ENCODE assay signal across 8 cellular contexts in genomic region chr2:189351933-189352332, GRCh38.
DNase-seq lines count a peak whose midpoint lies in the region; ATAC-seq, FAIRE-seq and TF ChIP-seq lines count a peak whose summit lies in the region.
"Not testable (repeated sequence)": the region's sequence is repeated elsewhere in the genome, so short reads cannot be mapped to it uniquely, and the experiment has no call there.

No MANE protein-coding gene starts in this region.

- in situ Hi-C loops in K562 (cut with MboI) = not testable (repeated sequence)

- H3K79me2 ChIP-seq in HCT116 (ENCODE audit: insufficient read depth, low read length); K562 (ENCODE audit: control insufficient read depth, insufficient read depth, low read length): not testable (repeated sequence)

- not testable (repeated sequence) for H3K9ac ChIP-seq in HCT116 (ENCODE audit: low read length); K562 (ENCODE audit: insufficient read depth in 1 of 2, low read depth in 2 of 2, low read length in 2 of 2)

- not testable (repeated sequence) for H3K4me3 ChIP-seq in HCT116 (replicated peaks in 1 of 2; ENCODE audit: low read depth in 1 of 2, low read length in 2 of 2); HEK293 (ENCODE audit: low read depth, low read length); ascending aorta; K562; gastroesophageal sphincter; thoracic aorta; tibial artery

- H3K36me3 ChIP-seq in HCT116 (ENCODE audit: control insufficient read depth in 1 of 2, insufficient read depth in 2 of 2, low read length in 2 of 2); HEK293 (ENCODE audit: control insufficient read depth in 2 of 2, insufficient read depth in 1 of 2, low read length in 2 of 2); ascending aorta; K562 (ENCODE audit: control insufficient read depth, insufficient read depth, low read length); gastroesophageal sphincter; thoracic aorta; tibial artery: not testable (repeated sequence)

- H3K27ac Mint-ChIP-seq in osteocyte (ENCODE audit: unreplicated experiment) = peak overlapping the region; percentile 94

- intact Hi-C loops in HCT116 (cut with micrococcal nuclease); ascending aorta (cut with DNase I); K562 (cut with micrococcal nuclease); tibial artery (cut with DNase I; ENCODE audit: low total_unique reads): not testable (repeated sequence)

- 40% methylated on average over 1 of the region's 1 CpG for WGBS in K562 (ENCODE audit: insufficient coverage, low coverage, missing lambda C conversion rate)
- no CpG with 5 or more reads among the region's 1 CpG for WGBS in gastroesophageal sphincter (ENCODE audit: low coverage in 1 of 2), 2 donors

- CTCF ChIA-PET in HCT116 (lab: Charles Lee); HEK293 (lab: Yijun Ruan, JAX); K562 (lab: Yijun Ruan, JAX; ENCODE audit: low intra/inter-chr PET ratio): not testable (repeated sequence)

- H3K9me3 Mint-ChIP-seq in osteocyte (ENCODE audit: unreplicated experiment) = peaks cover 31% of the 10 kb centered on the region

- RAD21 ChIA-PET in HCT116 (lab: Charles Lee; ENCODE audit: low non-redundant PET in 1 of 2, low total read pairs in 2 of 2, uncharacterized antibody in 2 of 2, unreplicated experiment in 2 of 2) = not testable (repeated sequence)

- not testable (repeated sequence) for H3K9me1 ChIP-seq in K562 (ENCODE audit: control insufficient read depth, insufficient read depth, low read length)

- not testable (repeated sequence) for BruUV-seq in HCT116 (replicated peaks; lab: Mats Ljungman, UMichigan); K562 (replicated peaks; lab: Mats Ljungman, UMichigan)

- H3K9me2 ChIP-seq in HCT116 (ENCODE audit: insufficient read depth) = not testable (repeated sequence)

- not testable (repeated sequence) for H3K27me3 Mint-ChIP-seq in osteocyte (ENCODE audit: unreplicated experiment)

- ATAC-seq in HCT116; K562; gastroesophageal sphincter; thoracic aorta (ENCODE audit: insufficient number of reproducible peaks, low FRiP score, low read depth): not testable (repeated sequence)

- H3K4me3 Mint-ChIP-seq in osteocyte (ENCODE audit: unreplicated experiment) = not testable (repeated sequence)

- peaks cover 45% of the 10 kb centered on the region for H3K4me1 Mint-ChIP-seq in osteocyte (ENCODE audit: unreplicated experiment)

- not testable (repeated sequence) for FAIRE-seq in K562 (lab: Jason Lieb, UNC)

- H3K27ac ChIP-seq in HCT116 (ENCODE audit: low read depth, low read length); HEK293 (ENCODE audit: extremely low read depth, low read depth, low read length); K562 (ENCODE audit: extremely low read depth, low read depth, low read length): not testable (repeated sequence)
- H3K27ac ChIP-seq in ascending aorta (peak overlapping the region; percentile 84 to 87), gastroesophageal sphincter (peak overlapping the region in 3 of 4 donors; percentile 7 to 93 (median 79)), thoracic aorta (peak overlapping the region; percentile 72 to 82), tibial artery (peak overlapping the region; percentile 79 to 84)

- POLR2A ChIA-PET in HCT116 (lab: Charles Lee); HEK293 (lab: Yijun Ruan, JAX); K562 (lab: Yijun Ruan, JAX): not testable (repeated sequence)

- not testable (repeated sequence) for H2AFZ ChIP-seq in HCT116 (ENCODE audit: low read depth, low read length, poor library complexity, severe bottlenecking); K562 (ENCODE audit: low read depth, low read length)

- H4K20me1 ChIP-seq in HCT116 (ENCODE audit: insufficient read depth); K562 (replicated peaks; ENCODE audit: control insufficient read depth, insufficient read depth, low read length): not testable (repeated sequence)

- not testable (repeated sequence) for TF ChIP-seq CTCF in HCT116 (IDR thresholded peaks at IDR 0.05 in 2 of 3, conservative IDR thresholded peaks at IDR 0.05 in 1 of 3; ENCODE audit: borderline replicate concordance in 1 of 3, insufficient read depth in 1 of 3, low read depth in 2 of 3, low read length in 2 of 3); HEK293 (tag by site-specific recombination; IDR thresholded peaks at IDR 0.05); ascending aorta (IDR thresholded peaks at IDR 0.05); K562 (IDR thresholded peaks at IDR 0.05 in 2 of 3, conservative IDR thresholded peaks at IDR 0.05 in 1 of 3; ENCODE audit: insufficient read depth in 2 of 3, low read depth in 1 of 3, low read length in 3 of 3); gastroesophageal sphincter (IDR thresholded peaks at IDR 0.05); osteocyte (IDR thresholded peaks at IDR 0.05); thoracic aorta (IDR thresholded peaks at IDR 0.05); tibial artery (IDR thresholded peaks at IDR 0.05)

- TF ChIP-seq RAD21 in HCT116 (IDR thresholded peaks at IDR 0.05; ENCODE audit: low read depth); K562 (CRISPR knock-in tag; conservative IDR thresholded peaks at IDR 0.05 in 1 of 2, IDR thresholded peaks at IDR 0.05 in 1 of 2): not testable (repeated sequence)

- TF ChIP-seq EP300 in K562 (IDR thresholded peaks at IDR 0.05; ENCODE audit: low read length); gastroesophageal sphincter (IDR thresholded peaks at IDR 0.05): not testable (repeated sequence)

- not testable (repeated sequence) for H3K4me2 ChIP-seq in HCT116 (ENCODE audit: low read length); K562 (ENCODE audit: insufficient read depth, low read length)

- TF ChIP-seq POLR2A in HCT116 (IDR thresholded peaks at IDR 0.05; ENCODE audit: borderline replicate concordance, extremely low read depth, insufficient read depth, insufficient read length); K562 (conservative IDR thresholded peaks at IDR 0.05); gastroesophageal sphincter (IDR thresholded peaks at IDR 0.05): not testable (repeated sequence)

- peaks cover 32% of the 10 kb centered on the region for H3K36me3 Mint-ChIP-seq in osteocyte (ENCODE audit: unreplicated experiment)

- not testable (repeated sequence) for H3K27me3 ChIP-seq in HCT116 (ENCODE audit: insufficient read depth, low read length); ascending aorta; K562 (ENCODE audit: control insufficient read depth in 2 of 2, insufficient read depth in 2 of 2, low read length in 2 of 2); gastroesophageal sphincter; thoracic aorta (replicated peaks; ENCODE audit: insufficient read depth); tibial artery

- H3K9me3 ChIP-seq in HCT116 (ENCODE audit: control insufficient read depth in 1 of 2, insufficient read depth in 1 of 2, low read depth in 1 of 2, low read length in 2 of 2); HEK293 (ENCODE audit: control insufficient read depth, insufficient read depth, low read depth, low read length); ascending aorta; K562 (replicated peaks; ENCODE audit: control insufficient read depth, insufficient read depth, low read depth, low read length); gastroesophageal sphincter; thoracic aorta; tibial artery: not testable (repeated sequence)

- DNase-seq in HCT116 (ENCODE audit: low read depth, low spot score); ascending aorta (ENCODE audit: low spot score in 2 of 2); K562 (ENCODE audit: extremely low read depth in 1 of 4, low spot score in 3 of 4); osteocyte (ENCODE audit: extremely low spot score, unreplicated experiment); thoracic aorta (ENCODE audit: low spot score); tibial artery: not testable (repeated sequence)

- H3K4me1 ChIP-seq in HCT116 (ENCODE audit: control insufficient read depth in 1 of 2, insufficient read depth in 2 of 2, low read length in 2 of 2) (peaks cover 3 to 13% of the 10 kb centered on the region in 2 experiments; a peak in 2 of 4 replicates), ascending aorta (peaks cover 3 to 25% of the 10 kb centered on the region in 2 donors), gastroesophageal sphincter (peaks cover 0 to 35% (median 6%) of the 10 kb centered on the region in 3 donors), thoracic aorta (ENCODE audit: control insufficient read depth in 1 of 2, low read depth in 2 of 2) (peaks cover 17 to 45% of the 10 kb centered on the region in 2 donors), tibial artery (peaks cover 0 to 52% (median 3%) of the 10 kb centered on the region in 4 donors)
- H3K4me1 ChIP-seq in HEK293 (ENCODE audit: control insufficient read depth, insufficient read depth, low read length); K562 (replicated peaks in 1 of 2; ENCODE audit: control insufficient read depth in 2 of 2, insufficient read depth in 2 of 2, low read length in 2 of 2): not testable (repeated sequence)

TF ChIP-seq in HCT116, 20 proteins besides CTCF, POLR2A, EP300 and RAD21:
- 0 out of 2 replicates have a peak, but pooled peaks have one; percentile 9 for TF ChIP-seq CBX3 (IDR thresholded peaks at IDR 0.05; ENCODE audit: low read depth)

TF ChIP-seq in HEK293, 187 proteins besides CTCF, POLR2A, EP300 and RAD21:
- TF ChIP-seq ZNF146 (tag by site-specific recombination; IDR thresholded peaks at IDR 0.05) = peak; percentile 71

TF ChIP-seq in K562, 482 proteins besides CTCF, POLR2A, EP300 and RAD21:
- peak; percentile 54 for TF ChIP-seq ZNF146 (CRISPR knock-in tag; IDR thresholded peaks at IDR 0.05; ENCODE audit: unreplicated experiment)
